In the genomic region with DNA sequence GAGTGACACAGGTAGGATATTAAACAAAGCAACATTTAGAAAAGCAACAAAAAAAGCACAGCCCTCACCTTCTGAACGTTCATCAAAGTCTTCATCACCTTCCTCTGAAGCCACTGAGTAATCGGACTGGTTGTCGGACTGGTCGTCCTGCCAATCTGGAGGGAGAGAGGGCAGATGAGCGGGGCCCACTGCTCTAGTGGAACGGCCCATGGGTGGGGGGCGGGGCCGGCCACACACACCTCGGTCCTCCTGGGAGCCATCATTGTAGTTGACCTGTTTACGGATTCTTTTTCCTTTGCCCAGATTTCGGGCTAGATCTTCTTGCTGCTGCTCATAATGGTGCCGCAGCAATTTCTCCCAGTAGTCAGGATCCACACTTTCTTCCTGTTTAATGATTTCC, we compare ENCODE assay signal across 1 cellular context.
TF ChIP-seq lines count a peak whose summit lies in the region.

No MANE protein-coding gene starts in this region.

TF ChIP-seq in HEK293T, 16 proteins besides CTCF, POLR2A, EP300 and RAD21:
- TF ChIP-seq FOXK2 (IDR thresholded peaks at IDR 0.05), result no peak
- TF ChIP-seq LEF1 (IDR thresholded peaks at IDR 0.05; ENCODE audit: borderline replicate concordance), result no peak
- TF ChIP-seq, protein P1, sequence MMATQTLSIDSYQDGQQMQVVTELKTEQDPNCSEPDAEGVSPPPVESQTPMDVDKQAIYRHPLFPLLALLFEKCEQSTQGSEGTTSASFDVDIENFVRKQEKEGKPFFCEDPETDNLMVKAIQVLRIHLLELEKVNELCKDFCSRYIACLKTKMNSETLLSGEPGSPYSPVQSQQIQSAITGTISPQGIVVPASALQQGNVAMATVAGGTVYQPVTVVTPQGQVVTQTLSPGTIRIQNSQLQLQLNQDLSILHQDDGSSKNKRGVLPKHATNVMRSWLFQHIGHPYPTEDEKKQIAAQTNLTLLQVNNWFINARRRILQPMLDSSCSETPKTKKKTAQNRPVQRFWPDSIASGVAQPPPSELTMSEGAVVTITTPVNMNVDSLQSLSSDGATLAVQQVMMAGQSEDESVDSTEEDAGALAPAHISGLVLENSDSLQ (IDR thresholded peaks at IDR 0.05), result no peak
- TF ChIP-seq L3MBTL2 (conservative IDR thresholded peaks at IDR 0.05), result no peak
- TF ChIP-seq SP1 (IDR thresholded peaks at IDR 0.05), result no peak
- TF ChIP-seq NFRKB (IDR thresholded peaks at IDR 0.05), result no peak
- no peak for TF ChIP-seq SUZ12 (IDR thresholded peaks at IDR 0.05)
